In the genomic region with DNA sequence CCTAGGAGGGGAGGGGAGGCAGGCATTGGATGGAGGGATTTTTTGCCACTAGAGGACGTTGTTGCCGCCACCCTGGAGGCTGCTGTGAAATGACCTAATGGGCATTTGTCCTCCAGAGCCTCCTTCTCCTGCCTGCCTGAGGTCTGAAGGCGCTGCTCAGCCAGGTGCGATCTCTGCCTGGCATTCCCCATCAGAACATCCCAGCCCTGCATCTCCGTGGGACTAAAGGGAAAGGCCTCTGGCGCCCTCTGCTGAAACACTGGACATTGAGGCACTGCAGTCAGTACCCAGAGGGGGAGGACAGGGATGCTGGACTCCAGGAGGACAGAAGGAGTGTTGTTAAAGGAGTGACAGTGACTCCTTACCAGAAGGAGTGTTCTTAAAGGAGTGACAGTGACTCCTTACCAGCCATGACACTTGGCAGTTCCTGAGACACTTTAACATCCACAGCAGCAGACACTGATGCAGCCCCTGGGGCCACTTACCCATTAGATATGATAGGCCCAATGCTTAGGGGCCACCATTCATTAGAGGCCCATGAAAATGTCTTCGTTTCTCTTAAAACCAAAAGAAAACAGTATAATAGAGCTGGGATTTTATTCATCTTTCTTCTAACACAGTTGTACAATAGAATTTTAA, we compare ENCODE assay signal across 8 cellular contexts. TPM values are rescaled to one million over a fixed set of nuclear protein-coding genes. Genes with fewer than 3 reads are reported as not detected.
DNase-seq lines count a peak whose midpoint lies in the region; ATAC-seq and TF ChIP-seq lines count a peak whose summit lies in the region.

No MANE protein-coding gene starts in this region.

- no peaks in the 10 kb centered on the region for H3K79me2 ChIP-seq in osteoblast (ENCODE audit: insufficient read depth, low read length)

- H3K27ac ChIP-seq in osteoblast (ENCODE audit: low read depth, low read length): no peak overlapping the region

- no peaks in the 10 kb centered on the region for H4K20me1 ChIP-seq in osteoblast (ENCODE audit: insufficient read depth, low read length)

- ATAC-seq in HG03432 (IDR thresholded peaks at IDR 0.05; ENCODE audit: unreplicated experiment): no peak

- no peak overlapping the region for H2AFZ ChIP-seq in osteoblast (ENCODE audit: low read length)

- no peaks in the 10 kb centered on the region for H3K36me3 ChIP-seq in osteoblast (ENCODE audit: insufficient read depth, low read length)

- TF ChIP-seq CTCF in fibroblast of villous mesenchyme (IDR thresholded peaks at IDR 0.05; ENCODE audit: insufficient read depth, low read depth, low read length): peak; percentile 73
- TF ChIP-seq CTCF in osteoblast (IDR thresholded peaks at IDR 0.05; ENCODE audit: extremely low read depth, low read depth, low read length): peak; percentile 79

- H3K4me3 ChIP-seq in fibroblast of villous mesenchyme (ENCODE audit: low read depth, low read length) (no peak overlapping the region), osteoblast (ENCODE audit: insufficient read depth, low read length) (no peak overlapping the region)

- no peaks in the 10 kb centered on the region for H3K9me3 ChIP-seq in osteoblast (ENCODE audit: low read depth, low read length)

- H3K4me3 Mint-ChIP-seq in activated CD4-positive, alpha-beta T cell treated with anti-CD3 and anti-CD28 coated beads, Interleukin-2, amount 10 ng/mL, durations not matched to agents 24 days and 14 days: no peak overlapping the region

- H3K4me2 ChIP-seq in osteoblast (ENCODE audit: insufficient read depth, low read length): no peak overlapping the region

- no peaks in the 10 kb centered on the region for H3K27me3 ChIP-seq in osteoblast (ENCODE audit: insufficient read depth, low read length)

- H3K27ac Mint-ChIP-seq in activated CD4-positive, alpha-beta T cell treated with anti-CD3 and anti-CD28 coated beads, Interleukin-2, amount 10 ng/mL, durations not matched to agents 24 days and 14 days: peak overlapping the region; percentile 26

- peaks cover 2% of the 10 kb centered on the region for H3K9me3 Mint-ChIP-seq in activated CD4-positive, alpha-beta T cell treated with anti-CD3 and anti-CD28 coated beads, Interleukin-2, amount 10 ng/mL, durations not matched to agents 24 days and 14 days

- H3K36me3 Mint-ChIP-seq in activated CD4-positive, alpha-beta T cell treated with anti-CD3 and anti-CD28 coated beads, Interleukin-2, amount 10 ng/mL, durations not matched to agents 24 days and 14 days (ENCODE audit: low read depth): no peaks in the 10 kb centered on the region

- intact Hi-C loops in activated CD4-positive, alpha-beta T cell treated with anti-CD3 and anti-CD28 coated beads, Interleukin-2, amount 10 ng/mL, durations not matched to agents 24 days and 14 days (cut with micrococcal nuclease): no loop called here

- DNase-seq in SIG-M5 treated with dmso at 0.1 percent for 504 hours (lab: John Stamatoyannopoulos, UW; ENCODE audit: unreplicated experiment) (peak; percentile 32), SIG-M5 (lab: John Stamatoyannopoulos, UW) (no peak), NCI-H146 treated with DMSO at 0.1 percent for 48 hours (lab: John Stamatoyannopoulos, UW; ENCODE audit: unreplicated experiment) (peak; percentile 52), fibroblast of villous mesenchyme (ENCODE audit: low read depth) (peak; percentile 36), osteoblast (ENCODE audit: insufficient read length, low spot score, missing footprints) (peak; percentile 94)
- DNase-seq in activated CD4-positive, alpha-beta T cell treated with anti-CD3 and anti-CD28 coated beads, Interleukin-2, amount 10 ng/mL, durations not matched to agents 24 days and 14 days: peak; percentile 75
- no peak for DNase-seq in effector CD8-positive, alpha-beta T cell (lab: John Stamatoyannopoulos, UW)

- no peaks in the 10 kb centered on the region for H3K4me1 ChIP-seq in osteoblast (ENCODE audit: insufficient read depth, low read length)

- H3K27me3 Mint-ChIP-seq in activated CD4-positive, alpha-beta T cell treated with anti-CD3 and anti-CD28 coated beads, Interleukin-2, amount 10 ng/mL, durations not matched to agents 24 days and 14 days: no peaks in the 10 kb centered on the region

- H3K4me1 Mint-ChIP-seq in activated CD4-positive, alpha-beta T cell treated with anti-CD3 and anti-CD28 coated beads, Interleukin-2, amount 10 ng/mL, durations not matched to agents 24 days and 14 days: peaks cover 32% of the 10 kb centered on the region

RNA-seq across cellular contexts. Expression of gene THNSL2, which starts 17.0 kb away (rescaled TPM):
- 0.17 and 0.49 TPM in 2 replicates for total RNA-seq in activated CD4-positive, alpha-beta T cell treated with anti-CD3 and anti-CD28 coated beads, Interleukin-2, amount 10 ng/mL, durations not matched to agents 24 days and 14 days
- total RNA-seq in fibroblast of villous mesenchyme (under 0.01 and 7.4 TPM in 2 replicates), osteoblast (12.3 and 13.3 TPM in 2 replicates)

RNA-seq across cellular contexts. Expression of gene FABP1, which starts 59.3 kb away (rescaled TPM):
- total RNA-seq in activated CD4-positive, alpha-beta T cell treated with anti-CD3 and anti-CD28 coated beads, Interleukin-2, amount 10 ng/mL, durations not matched to agents 24 days and 14 days: not detected in 2 replicates
- total RNA-seq in fibroblast of villous mesenchyme (not detected in 2 replicates), osteoblast (under 0.01 TPM in 1 of 2 replicates, not detected in the other)

Comparison
In these comparisons a context has a peak if more than half of its experiments do, and no peak if none do; other contexts are left out.
1. DNase-seq: peak in SIG-M5 treated with dmso at 0.1 percent for 504 hours (single experiment), NCI-H146 treated with DMSO at 0.1 percent for 48 hours (single experiment), activated CD4-positive, alpha-beta T cell treated with anti-CD3 and anti-CD28 coated beads, Interleukin-2, amount 10 ng/mL, durations not matched to agents 24 days and 14 days (single experiment), fibroblast of villous mesenchyme (single experiment) and osteoblast (single experiment); none in SIG-M5 (single experiment) and effector CD8-positive, alpha-beta T cell (single experiment).